In the genomic region with DNA sequence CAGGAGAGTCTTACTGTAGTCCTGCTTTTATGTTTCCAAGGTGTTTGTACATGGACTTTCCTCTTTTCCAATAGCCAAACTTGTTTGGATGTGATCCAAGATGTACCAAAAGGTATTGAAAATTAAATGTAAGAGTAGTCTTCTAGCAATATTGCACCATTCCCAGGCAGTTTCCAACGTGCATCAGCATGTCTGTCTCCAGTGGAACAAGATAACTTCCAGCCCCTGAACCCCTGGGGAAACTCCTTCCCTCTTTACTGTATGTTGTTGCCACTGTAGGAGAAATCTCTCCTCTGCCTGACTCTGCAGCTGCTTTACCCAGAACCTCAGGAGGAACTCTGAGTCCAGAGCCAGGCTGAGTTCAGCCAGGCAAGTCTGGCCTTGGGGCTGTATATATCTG, we compare ENCODE assay signal across 29 cellular contexts.
"Had no signal": no experiment of that assay in that cellular context is flagged by ENCODE, and none has a peak within 500 bp of the region (broad histone marks: within the 10 kb centered on the region; RNA-seq: fewer than 3 reads in every experiment).

No MANE protein-coding gene starts in this region.

- H3K27me3 ChIP-seq: body of pancreas, esophagus squamous epithelium, gastroesophageal sphincter, heart right ventricle, right lobe of liver, stomach, suprapubic skin, transverse colon, uterus had no signal

- ATAC-seq: activated naive CD8-positive, alpha-beta T cell treated with anti-CD3 and anti-CD28 coated beads, Interleukin-2, amount 50 U/mL, for 24 hours; activated T-cell treated with anti-CD3 and anti-CD28 coated beads, Interleukin-2, amount 50 U/mL, for 72 hours; body of pancreas; effector memory CD8-positive, alpha-beta T cell; gastroesophageal sphincter; stimulated activated memory B cell treated with anti-CD40 and anti-IgM and Interleukin-4, amounts not matched to agents 10 μg/mL and 1 μg/mL and 100 μg/mL, for 72 hours had no signal

- H3K4me3 ChIP-seq: body of pancreas, esophagus squamous epithelium, gastroesophageal sphincter, heart right ventricle, mucosa of descending colon, right lobe of liver, skin epidermis, stomach, suprapubic skin, transverse colon, uterus had no signal

- H3K4me1 ChIP-seq: body of pancreas, gastroesophageal sphincter, heart right ventricle, right lobe of liver, transverse colon, uterus had no signal

- DNase-seq: activated CD4-positive, alpha-beta T cell treated with anti-CD3 and anti-CD28 coated beads, Interleukin-2, amount 50 U/mL, for 1 hour; activated CD4-positive, CD25-positive, alpha-beta regulatory T cell treated with anti-CD3 and anti-CD28 coated beads, Interleukin-2, amount 50 U/mL, for 72 hours; activated CD8-positive, alpha-beta memory T cell treated with anti-CD3 and anti-CD28 coated beads, Interleukin-2, amount 50 U/mL, for 48 hours; activated gamma-delta T cell; activated naive CD4-positive, alpha-beta T cell treated with anti-CD3 and anti-CD28 coated beads, Interleukin-2, amount 50 U/mL, for 16 hours; activated naive CD8-positive, alpha-beta T cell treated with anti-CD3 and anti-CD28 coated beads, Interleukin-2, amount 50 U/mL, for 24 hours; activated T-cell treated with anti-CD3 and anti-CD28 coated beads, Interleukin-2, amount 50 U/mL, for 72 hours; body of pancreas; effector memory CD8-positive, alpha-beta T cell; esophagus squamous epithelium; heart right ventricle; islet precursor cell; left colon; mesenchymal stem cell; mucosa of descending colon; naive B cell; posterior cingulate gyrus; right lobe of liver; stimulated activated CD4-positive, alpha-beta T cell treated with anti-CD3 and anti-CD28 coated beads, Interleukin-2, amount 100 ng/mL, for 24 hours; stomach; transverse colon; uterus had no signal

- H3K9me3 ChIP-seq: body of pancreas, esophagus squamous epithelium, gastroesophageal sphincter, heart right ventricle, mucosa of descending colon, right lobe of liver, stomach, suprapubic skin, transverse colon, uterus had no signal

- H3K27ac Mint-ChIP-seq: activated naive CD8-positive, alpha-beta T cell treated with anti-CD3 and anti-CD28 coated beads, Interleukin-2, amount 50 U/mL, for 24 hours; stimulated activated memory B cell treated with anti-CD40 and anti-IgM and Interleukin-4, amounts not matched to agents 10 μg/mL and 1 μg/mL and 100 μg/mL, for 72 hours; T-helper 2 cell treated with Interferon-gamma antibody and Interleukin-4, amounts not matched to agents 5 μg/mL and 100 μg/mL, for 36 hours had no signal

- H3K36me3 ChIP-seq: uterus had no signal

- H3K4me1 Mint-ChIP-seq: activated naive CD8-positive, alpha-beta T cell treated with anti-CD3 and anti-CD28 coated beads, Interleukin-2, amount 50 U/mL, for 24 hours; central memory CD8-positive, alpha-beta T cell; stimulated activated memory B cell treated with anti-CD40 and anti-IgM and Interleukin-4, amounts not matched to agents 10 μg/mL and 1 μg/mL and 100 μg/mL, for 72 hours had no signal

- H3K27ac ChIP-seq: body of pancreas, esophagus squamous epithelium, gastroesophageal sphincter, heart right ventricle, right lobe of liver, skin epidermis, stomach, suprapubic skin, transverse colon, uterus, VCaP had no signal

- H3K9me3 Mint-ChIP-seq: activated naive CD8-positive, alpha-beta T cell treated with anti-CD3 and anti-CD28 coated beads, Interleukin-2, amount 50 U/mL, for 24 hours; activated T-cell treated with anti-CD3 and anti-CD28 coated beads, Interleukin-2, amount 50 U/mL, for 72 hours; central memory CD8-positive, alpha-beta T cell; effector memory CD8-positive, alpha-beta T cell; naive B cell; stimulated activated memory B cell treated with anti-CD40 and anti-IgM and Interleukin-4, amounts not matched to agents 10 μg/mL and 1 μg/mL and 100 μg/mL, for 72 hours; T-helper 2 cell treated with Interferon-gamma antibody and Interleukin-4, amounts not matched to agents 5 μg/mL and 100 μg/mL, for 36 hours had no signal

- H3K27me3 Mint-ChIP-seq: activated naive CD8-positive, alpha-beta T cell treated with anti-CD3 and anti-CD28 coated beads, Interleukin-2, amount 50 U/mL, for 24 hours; central memory CD8-positive, alpha-beta T cell; effector memory CD8-positive, alpha-beta T cell; naive B cell; stimulated activated memory B cell treated with anti-CD40 and anti-IgM and Interleukin-4, amounts not matched to agents 10 μg/mL and 1 μg/mL and 100 μg/mL, for 72 hours had no signal

- H3K4me3 Mint-ChIP-seq: activated naive CD8-positive, alpha-beta T cell treated with anti-CD3 and anti-CD28 coated beads, Interleukin-2, amount 50 U/mL, for 24 hours; activated T-cell treated with anti-CD3 and anti-CD28 coated beads, Interleukin-2, amount 50 U/mL, for 72 hours; central memory CD8-positive, alpha-beta T cell; effector memory CD8-positive, alpha-beta T cell; naive B cell; stimulated activated memory B cell treated with anti-CD40 and anti-IgM and Interleukin-4, amounts not matched to agents 10 μg/mL and 1 μg/mL and 100 μg/mL, for 72 hours; T-helper 2 cell treated with Interferon-gamma antibody and Interleukin-4, amounts not matched to agents 5 μg/mL and 100 μg/mL, for 36 hours had no signal
